ENCODE assay signal across 33 cellular contexts in genomic region chr10:110560012-110560411, GRCh38.
"Had no signal": no experiment of that assay in that cellular context is flagged by ENCODE, and none has a peak within 500 bp of the region (broad histone marks: within the 10 kb centered on the region; RNA-seq: fewer than 3 reads in every experiment).

No MANE protein-coding gene starts in this region.

- ATAC-seq: activated naive CD4-positive, alpha-beta T cell treated with anti-CD3 and anti-CD28 coated beads, Interleukin-2, amount 50 U/mL, for 72 hours; activated naive CD8-positive, alpha-beta T cell treated with anti-CD3 and anti-CD28 coated beads, Interleukin-2, amount 50 U/mL, for 24 hours; activated T-cell treated with anti-CD3 and anti-CD28 coated beads, Interleukin-2, amount 50 U/mL, for 4 hours; activated T-cell treated with anti-CD3 and anti-CD28 coated beads, Interleukin-2, amount 50 U/mL, for 72 hours; activated T-helper 17 cell treated with anti-CD3 and anti-CD28 coated beads, Interleukin-2, amount 50 U/mL, for 72 hours; body of pancreas had no signal

- H3K27ac ChIP-seq: adrenal gland, ascending aorta, body of pancreas, brain microvascular endothelial cell, breast epithelium, cardiac muscle cell had no signal

- H3K4me3 ChIP-seq: adrenal gland, ascending aorta, body of pancreas, breast epithelium, cardiac muscle cell had no signal

- H3K9me3 ChIP-seq: adrenal gland, ascending aorta, body of pancreas, breast epithelium had no signal

- H3K4me1 ChIP-seq: adrenal gland, ascending aorta, breast epithelium had no signal

- H3K27me3 ChIP-seq: adrenal gland, ascending aorta, body of pancreas, brain microvascular endothelial cell, breast epithelium, cardiac muscle cell had no signal

- DNase-seq: activated effector memory CD4-positive, alpha-beta T cell treated with anti-CD3 and anti-CD28 coated beads, Interleukin-2, amount 50 U/mL, for 16 hours; activated effector memory CD4-positive, alpha-beta T cell treated with Interleukin-2 at 50 U/mL for 16 hours; activated gamma-delta T cell; activated gamma-delta T cell treated with Interleukin-2 at 50 U/mL for 16 hours; activated naive CD4-positive, alpha-beta T cell; activated naive CD4-positive, alpha-beta T cell treated with anti-CD3 and anti-CD28 coated beads for 36 hours; activated naive CD4-positive, alpha-beta T cell treated with anti-CD3 and anti-CD28 coated beads, Interleukin-2, amount 10 ng/mL, durations not matched to agents 7 days and 5 days; activated naive CD4-positive, alpha-beta T cell treated with anti-CD3 and anti-CD28 coated beads, Interleukin-2, amount 50 U/mL, for 16 hours; activated naive CD4-positive, alpha-beta T cell treated with Interleukin-2 at 50 U/mL for 16 hours; activated naive CD8-positive, alpha-beta T cell treated with anti-CD3 and anti-CD28 coated beads for 36 hours; activated naive CD8-positive, alpha-beta T cell treated with anti-CD3 and anti-CD28 coated beads, Interleukin-2, amount 10 ng/mL, durations not matched to agents 7 days and 5 days; activated naive CD8-positive, alpha-beta T cell treated with anti-CD3 and anti-CD28 coated beads, Interleukin-2, amount 50 U/mL, for 24 hours; activated T-cell treated with anti-CD3 and anti-CD28 coated beads, Interleukin-2, amount 50 U/mL, for 24 hours; activated T-cell treated with anti-CD3 and anti-CD28 coated beads, Interleukin-2, amount 50 U/mL, for 4 hours; activated T-cell treated with anti-CD3 and anti-CD28 coated beads, Interleukin-2, amount 50 U/mL, for 48 hours; activated T-cell treated with anti-CD3 and anti-CD28 coated beads, Interleukin-2, amount 50 U/mL, for 72 hours; adrenal gland; amniotic stem cell; amygdala; anterior cingulate cortex; aorta; body of pancreas; brain microvascular endothelial cell; caudate nucleus; central memory CD4-positive, alpha-beta T cell; cerebellar nuclear complex had no signal

- FAIRE-seq: astrocyte, bronchial epithelial cell had no signal

- H3K36me3 ChIP-seq: adrenal gland, ascending aorta, brain microvascular endothelial cell, breast epithelium, cardiac muscle cell had no signal
